In genomic region chr5:87398981-87399616, GRCh38 we compare ENCODE assay signal across 17 cellular contexts. TPM values are rescaled to one million over a fixed set of nuclear protein-coding genes. Genes with fewer than 3 reads are reported as not detected.
DNase-seq lines count a peak whose midpoint lies in the region; ATAC-seq and TF ChIP-seq lines count a peak whose summit lies in the region.
"Had no signal": no experiment of that assay in that cellular context is flagged by ENCODE, and none has a peak within 500 bp of the region (broad histone marks: within the 10 kb centered on the region; RNA-seq: fewer than 3 reads in every experiment).

No MANE protein-coding gene starts in this region.

- H3K27me3 ChIP-seq in RWPE2 (ENCODE audit: insufficient read depth, poor library complexity, severe bottlenecking) (no peaks in the 10 kb centered on the region), foreskin keratinocyte (no peaks in the 10 kb centered on the region), spleen (replicated peaks in 1 of 7) (no peaks in the 10 kb centered on the region)
- H3K27me3 ChIP-seq: pancreas had no signal

- intact Hi-C loops in spleen (cut with DNase I; ENCODE audit: low total_unique reads) = no loop called here

- H3K4me1 ChIP-seq in RWPE2 (ENCODE audit: insufficient read depth, poor library complexity, severe bottlenecking) (peaks cover 30% of the 10 kb centered on the region), foreskin keratinocyte (peaks cover 13% of the 10 kb centered on the region), spleen (peaks cover 8 to 68% (median 16%) of the 10 kb centered on the region in 6 donors)

- DNase-seq in activated T-cell treated with anti-CD3 and anti-CD28 coated beads, Interleukin-2, amount 50 U/mL, for 24 hours = no peak
- DNase-seq in activated T-cell treated with anti-CD3 and anti-CD28 coated beads, Interleukin-2, amount 50 U/mL, for 4 hours = no peak
- no peak for DNase-seq in RWPE2 (ENCODE audit: low spot score)
- peak in 1 of 2 donors; percentile 41 for DNase-seq in foreskin keratinocyte
- DNase-seq in spleen = no peak
- no peak for DNase-seq in stimulated activated CD4-positive, alpha-beta T cell treated with anti-CD3 and anti-CD28 coated beads, Interleukin-1b, Interleukin-23, amount 100 ng/mL, for 48 hours
- DNase-seq: ACHN; activated effector memory CD4-positive, alpha-beta T cell treated with anti-CD3 and anti-CD28 coated beads, Interleukin-2, amount 50 U/mL, for 16 hours; EL; KG1; kidney; NCI-H1092 treated with DMSO at 0.1 percent for 48 hours; pancreas had no signal

- peaks cover 96% of the 10 kb centered on the region for H3K36me3 Mint-ChIP-seq in activated T-cell treated with anti-CD3 and anti-CD28 coated beads, Interleukin-2, amount 50 U/mL, for 24 hours (ENCODE audit: low read depth)
- peaks cover 40% of the 10 kb centered on the region for H3K36me3 Mint-ChIP-seq in activated T-cell treated with anti-CD3 and anti-CD28 coated beads, Interleukin-2, amount 50 U/mL, for 4 hours (ENCODE audit: insufficient read depth)

- H3K9me3 ChIP-seq in RWPE2 (ENCODE audit: severe bottlenecking) = no peaks in the 10 kb centered on the region
- peaks cover 0 to 4% (median 0%) of the 10 kb centered on the region in 8 donors for H3K9me3 ChIP-seq in spleen
- H3K9me3 ChIP-seq: pancreas had no signal

- H3K27ac ChIP-seq in RWPE2 (ENCODE audit: poor library complexity, severe bottlenecking) (peak overlapping the region; percentile 43), foreskin keratinocyte (no peak overlapping the region), spleen (peak overlapping the region in 7 of 8 donors; percentile 3 to 75 (median 49))
- H3K27ac ChIP-seq: pancreas had no signal

- no peak overlapping the region for H3K4me3 Mint-ChIP-seq in activated T-cell treated with anti-CD3 and anti-CD28 coated beads, Interleukin-2, amount 50 U/mL, for 24 hours
- H3K4me3 Mint-ChIP-seq in activated T-cell treated with anti-CD3 and anti-CD28 coated beads, Interleukin-2, amount 50 U/mL, for 4 hours = no peak overlapping the region
- H3K4me3 Mint-ChIP-seq: mesothelial cell of epicardium had no signal

- H3K27me3 Mint-ChIP-seq in activated T-cell treated with anti-CD3 and anti-CD28 coated beads, Interleukin-2, amount 50 U/mL, for 24 hours = no peaks in the 10 kb centered on the region
- no peaks in the 10 kb centered on the region for H3K27me3 Mint-ChIP-seq in activated T-cell treated with anti-CD3 and anti-CD28 coated beads, Interleukin-2, amount 50 U/mL, for 4 hours (ENCODE audit: low read depth)

- H3K9me3 Mint-ChIP-seq in activated T-cell treated with anti-CD3 and anti-CD28 coated beads, Interleukin-2, amount 50 U/mL, for 24 hours = no peaks in the 10 kb centered on the region
- no peaks in the 10 kb centered on the region for H3K9me3 Mint-ChIP-seq in activated T-cell treated with anti-CD3 and anti-CD28 coated beads, Interleukin-2, amount 50 U/mL, for 4 hours

- 80 to 93% (median 82%) methylated on average over 5 of the region's 5 CpGs for WGBS in spleen, 5 donors

- TF ChIP-seq POLR2A in spleen (IDR thresholded peaks at IDR 0.05) = no peak

- no peak overlapping the region for H3K4me3 ChIP-seq in RWPE2 (ENCODE audit: severe bottlenecking)
- H3K4me3 ChIP-seq in spleen = no peak overlapping the region
- H3K4me3 ChIP-seq: pancreas had no signal

- H3K27ac Mint-ChIP-seq in activated T-cell treated with anti-CD3 and anti-CD28 coated beads, Interleukin-2, amount 50 U/mL, for 24 hours = peak overlapping the region; percentile 63
- H3K27ac Mint-ChIP-seq: mesothelial cell of epicardium had no signal

- TF ChIP-seq CTCF in RWPE2 (IDR thresholded peaks at IDR 0.05; ENCODE audit: poor library complexity, severe bottlenecking) (no peak), foreskin keratinocyte (conservative IDR thresholded peaks at IDR 0.05) (no peak), spleen (IDR thresholded peaks at IDR 0.05 in 8 of 11, conservative IDR thresholded peaks at IDR 0.05 in 3 of 11) (no peak)

- peaks cover 37% of the 10 kb centered on the region for H3K4me1 Mint-ChIP-seq in activated T-cell treated with anti-CD3 and anti-CD28 coated beads, Interleukin-2, amount 50 U/mL, for 24 hours (ENCODE audit: low read depth)
- H3K4me1 Mint-ChIP-seq in activated T-cell treated with anti-CD3 and anti-CD28 coated beads, Interleukin-2, amount 50 U/mL, for 4 hours (ENCODE audit: low read depth) = peaks cover 26% of the 10 kb centered on the region
- H3K4me1 Mint-ChIP-seq: mesothelial cell of epicardium had no signal

- H3K36me3 ChIP-seq in RWPE2 (ENCODE audit: low read depth) (peaks cover 100% of the 10 kb centered on the region), spleen (peaks cover 0 to 100% (median 82%) of the 10 kb centered on the region in 6 donors)

- no peak for ATAC-seq in activated T-cell treated with anti-CD3 and anti-CD28 coated beads, Interleukin-2, amount 50 U/mL, for 4 hours
- ATAC-seq in RWPE2 (ENCODE audit: low read depth) = peak; percentile 35; the same call in 1 of the 3 replicates
- peak; percentile 56 for ATAC-seq in foreskin keratinocyte
- ATAC-seq in HG02642 (IDR thresholded peaks at IDR 0.05; ENCODE audit: poor library complexity, unreplicated experiment) = no peak
- ATAC-seq in HG03442 (IDR thresholded peaks at IDR 0.05; ENCODE audit: unreplicated experiment) = no peak
- ATAC-seq: Panc1 had no signal

RNA-seq across cellular contexts. Expression of gene CCNH, which starts 13.6 kb away (rescaled TPM):
- total RNA-seq in activated T-cell treated with anti-CD3 and anti-CD28 coated beads, Interleukin-2, amount 50 U/mL, for 4 hours = 10 to 100 TPM; 42.4 to 52.6 (median 48.2) TPM
- 46.2 and 55.6 TPM in 2 replicates for total RNA-seq in foreskin keratinocyte
- polyA plus RNA-seq in foreskin keratinocyte = 36.1 and 44.6 TPM in 2 replicates
- 100 to 1,000 TPM in 3 of 7 donors, 10 to 100 TPM in 4; 61.4 to 188 (median 81.1) TPM for total RNA-seq in spleen
- 10 to 100 TPM; 32.5 to 41.0 (median 33.0) TPM for polyA plus RNA-seq in spleen

Comparison
In these comparisons a context has a peak if more than half of its experiments do, and no peak if none do; other contexts are left out.
1. ATAC-seq: peak in RWPE2 (single experiment) and foreskin keratinocyte (single experiment); none in activated T-cell treated with anti-CD3 and anti-CD28 coated beads, Interleukin-2, amount 50 U/mL, for 4 hours (0 of 2), HG02642 (single experiment) and HG03442 (single experiment).